Comparison of ENCODE assay signal across 8 cellular contexts in the genomic region with DNA sequence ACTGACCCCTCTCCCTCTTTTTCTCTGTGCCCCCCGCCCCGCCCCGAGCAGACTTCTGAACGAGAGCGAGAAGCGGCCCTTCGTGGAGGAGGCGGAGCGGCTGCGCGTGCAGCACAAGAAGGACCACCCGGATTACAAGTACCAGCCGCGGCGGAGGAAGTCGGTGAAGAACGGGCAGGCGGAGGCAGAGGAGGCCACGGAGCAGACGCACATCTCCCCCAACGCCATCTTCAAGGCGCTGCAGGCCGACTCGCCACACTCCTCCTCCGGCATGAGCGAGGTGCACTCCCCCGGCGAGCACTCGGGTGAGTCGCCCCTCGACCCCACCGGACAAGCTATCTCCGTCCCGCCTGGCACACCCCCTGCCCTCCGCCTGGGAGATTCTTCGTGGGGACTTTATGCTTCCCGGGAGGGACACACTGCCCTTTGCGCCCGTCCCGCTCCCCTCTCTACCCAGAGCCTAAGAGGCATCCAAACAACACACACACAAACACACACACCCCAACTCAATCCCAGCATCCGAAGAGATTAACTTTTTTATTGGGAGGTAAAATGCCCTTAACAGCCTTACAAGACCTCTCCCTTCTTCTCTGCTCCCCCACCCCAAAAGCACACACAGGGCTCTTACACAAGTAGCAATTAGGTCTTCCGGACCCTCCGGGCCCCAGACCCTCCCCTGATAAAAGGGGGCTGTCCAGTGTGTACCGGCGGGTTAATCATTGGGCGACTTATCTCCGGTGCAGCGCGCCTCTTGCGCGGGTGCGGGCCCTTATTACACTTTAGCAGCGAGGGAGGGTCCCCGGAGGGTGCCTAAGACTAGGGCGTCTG. TPM values are rescaled to one million over a fixed set of nuclear protein-coding genes. Genes with fewer than 3 reads are reported as not detected.
DNase-seq lines count a peak whose midpoint lies in the region; ATAC-seq, FAIRE-seq and TF ChIP-seq lines count a peak whose summit lies in the region.

No MANE protein-coding gene starts in this region.

- no peak for TF ChIP-seq CTCF in keratinocyte (optimal IDR thresholded peaks at IDR 0.05 in 1 of 3, IDR thresholded peaks at IDR 0.05 in 1 of 3, conservative IDR thresholded peaks at IDR 0.05 in 1 of 3; ENCODE audit: extremely low read depth in 1 of 3, insufficient read depth in 2 of 3, low read length in 3 of 3)
- no peak for TF ChIP-seq CTCF in thoracic aorta (IDR thresholded peaks at IDR 0.05)

- H4K20me1 ChIP-seq in keratinocyte (ENCODE audit: control insufficient read depth, extremely low read depth, insufficient read depth, low read length) = peaks cover 31% of the 10 kb centered on the region

- H2AFZ ChIP-seq in keratinocyte (ENCODE audit: control insufficient read depth, low read length) = no peak overlapping the region

- H3K9ac ChIP-seq in adipocyte (ENCODE audit: low read length) = peak overlapping the region; percentile 90
- peak overlapping the region; percentile 93 for H3K9ac ChIP-seq in keratinocyte (ENCODE audit: control insufficient read depth, extremely low read depth, insufficient read depth, low read length)

- peaks cover 6% of the 10 kb centered on the region for H3K27me3 ChIP-seq in adipocyte (replicated peaks; ENCODE audit: control insufficient read depth, insufficient read depth, low read length)
- no peaks in the 10 kb centered on the region for H3K27me3 ChIP-seq in keratinocyte (ENCODE audit: control insufficient read depth, extremely low read depth, insufficient read depth, low read length)
- no peaks in the 10 kb centered on the region for H3K27me3 ChIP-seq in thoracic aorta (replicated peaks; ENCODE audit: insufficient read depth)

- dilution Hi-C loops in keratinocyte (cut with MboI; ENCODE audit: extremely low pct_ligation_motif_present, low sequenced_read_pairs) = no loop called here

- peak; percentile 53 for DNase-seq in activated CD8-positive, alpha-beta memory T cell treated with anti-CD3 and anti-CD28 coated beads, Interleukin-2, amount 50 U/mL, for 48 hours
- no peak for DNase-seq in activated CD8-positive, alpha-beta memory T cell treated with anti-CD3 and anti-CD28 coated beads for 24 hours
- DNase-seq in adipocyte (ENCODE audit: low read depth) (peak; percentile 60), keratinocyte (ENCODE audit: low read depth, low spot score) (no peak), thoracic aorta (ENCODE audit: low spot score) (no peak)
- no peak for DNase-seq in stimulated activated CD4-positive, alpha-beta T cell treated with anti-CD3 and anti-CD28 coated beads, Interleukin-2, amount 100 ng/mL, for 24 hours

- no peak overlapping the region for H3K27ac ChIP-seq in keratinocyte (ENCODE audit: control insufficient read depth, insufficient read depth, low read length)
- H3K27ac ChIP-seq in thoracic aorta = no peak overlapping the region

- peak overlapping the region; percentile 73 for H3K4me2 ChIP-seq in keratinocyte (ENCODE audit: control insufficient read depth, extremely low read depth, insufficient read depth, low read depth, low read length)

- H3K9me1 ChIP-seq in keratinocyte (ENCODE audit: control insufficient read depth, extremely low read depth, insufficient read depth, low read length) = peaks cover 4% of the 10 kb centered on the region

- no peak for FAIRE-seq in keratinocyte (lab: Jason Lieb, UNC)

- ATAC-seq in thoracic aorta (ENCODE audit: insufficient number of reproducible peaks, low FRiP score, low read depth) (no peak), GM21390 (IDR thresholded peaks at IDR 0.05; ENCODE audit: unreplicated experiment) (no peak), GM18870 (IDR thresholded peaks at IDR 0.05; ENCODE audit: unreplicated experiment) (no peak)

- H3K9me3 ChIP-seq in adipocyte (ENCODE audit: control insufficient read depth, low read length) (no peaks in the 10 kb centered on the region), keratinocyte (ENCODE audit: control insufficient read depth, low read depth, low read length) (no peaks in the 10 kb centered on the region), thoracic aorta (no peaks in the 10 kb centered on the region)

- peak overlapping the region; percentile 92 for H3K4me3 ChIP-seq in adipocyte (ENCODE audit: low read length)
- peak overlapping the region; percentile 62 to 94 (median 77) for H3K4me3 ChIP-seq in keratinocyte (ENCODE audit: control insufficient read depth in 2 of 3, extremely low read depth in 1 of 3, insufficient read depth in 2 of 3, low read depth in 1 of 3, low read length in 3 of 3)
- H3K4me3 ChIP-seq in thoracic aorta = peak overlapping the region; percentile 64

- peaks cover 30% of the 10 kb centered on the region for H3K79me2 ChIP-seq in keratinocyte (ENCODE audit: control insufficient read depth, insufficient read depth, low read length)

- H3K4me1 ChIP-seq in adipocyte (ENCODE audit: control insufficient read depth, insufficient read depth, low read length) (peaks cover 42% of the 10 kb centered on the region), keratinocyte (ENCODE audit: control insufficient read depth, extremely low read depth, insufficient read depth, low read length) (peaks cover 52% of the 10 kb centered on the region), thoracic aorta (ENCODE audit: control insufficient read depth in 1 of 2, low read depth in 2 of 2) (peaks cover 12 to 37% of the 10 kb centered on the region in 2 donors)

- H3K36me3 ChIP-seq in adipocyte (ENCODE audit: control insufficient read depth, insufficient read depth, low read length, severe bottlenecking) = peaks cover 8% of the 10 kb centered on the region
- H3K36me3 ChIP-seq in keratinocyte (ENCODE audit: control insufficient read depth in 2 of 2, extremely low read depth in 1 of 2, insufficient read depth in 2 of 2, low read length in 2 of 2) = peaks cover 7 to 18% of the 10 kb centered on the region in 2 experiments
- no peaks in the 10 kb centered on the region for H3K36me3 ChIP-seq in thoracic aorta

RNA-seq across cellular contexts. Expression of a gene that starts 2.1 kb away (rescaled TPM):
- 9.2 to 47.3 TPM (median 15.8 TPM) in 3 replicates for polyA plus RNA-seq in keratinocyte
- 32.8 TPM for polyA plus RNA-seq in keratinocyte (2011; ENCODE audit: low read depth)
- 16.7 and 18.7 TPM in 2 replicates for polyA plus RNA-seq in keratinocyte (2011; cell fraction: cytosol; rRNA removed)
- polyA plus RNA-seq in keratinocyte (2011; cell fraction: nucleus; rRNA removed) = 45.0 and 49.8 TPM in 2 replicates
- polyA plus RNA-seq in keratinocyte (2012; ENCODE audit: low replicate concordance) = 53.1 and 101 TPM in 2 replicates
- 7.0 to 54.7 TPM (median 14.0 TPM) in 3 replicates for polyA minus RNA-seq in keratinocyte
- polyA minus RNA-seq in keratinocyte (2011; cell fraction: cytosol; rRNA and poly(A)+ RNA removed) = 57.7 TPM
- 63.2 and 68.6 TPM in 2 replicates for polyA minus RNA-seq in keratinocyte (2011; cell fraction: nucleus; rRNA and poly(A)+ RNA removed)
- 1 to 10 TPM; 1.2 to 3.6 TPM for total RNA-seq in thoracic aorta

Comparison
In these comparisons a context has a peak if more than half of its experiments do, and no peak if none do; other contexts are left out.
1. DNase-seq: peak in activated CD8-positive, alpha-beta memory T cell treated with anti-CD3 and anti-CD28 coated beads, Interleukin-2, amount 50 U/mL, for 48 hours (single experiment) and adipocyte (single experiment); none in activated CD8-positive, alpha-beta memory T cell treated with anti-CD3 and anti-CD28 coated beads for 24 hours (single experiment), keratinocyte (single experiment), thoracic aorta (single experiment) and stimulated activated CD4-positive, alpha-beta T cell treated with anti-CD3 and anti-CD28 coated beads, Interleukin-2, amount 100 ng/mL, for 24 hours (0 of 2).
2. Peak in every context shown above with its lines, with median percentiles within 50 percentile points of each other: H3K4me3 ChIP-seq.